In genomic region chr20:4699957-4700356, GRCh38 we compare ENCODE assay signal across 26 cellular contexts. TPM values are rescaled to one million over a fixed set of nuclear protein-coding genes. Genes with fewer than 3 reads are reported as not detected.
"Had no signal": no experiment of that assay in that cellular context is flagged by ENCODE, and none has a peak within 500 bp of the region (broad histone marks: within the 10 kb centered on the region; RNA-seq: fewer than 3 reads in every experiment).

No MANE protein-coding gene starts in this region.

- H3K27ac ChIP-seq: HL-60, RWPE1, SJCRH30 had no signal

- ATAC-seq: Panc1, PC-3, SK-N-SH treated with all-trans-retinoic acid at 6 μM for 48 hours had no signal

- H3K4me3 ChIP-seq: MG63, SJCRH30 had no signal

- FAIRE-seq: HTR-8/SVneo had no signal

- DNase-seq: IMR-90, Karpas-422, KG1, MG63, NCI-H1092, NCI-H1105 treated with DMSO at 0.1 percent for 48 hours, NCI-H1417 treated with DMSO at 0.1 percent for 48 hours, NCI-H146, NCI-H1694 treated with DMSO at 0.1 percent for 48 hours, NCI-H2029, NCI-H2081 treated with DMSO at 0.1 percent for 48 hours, NCI-H2171, NCI-H226, NCI-H446, NCI-H510A, NCI-H524 treated with DMSO at 0.1 percent for 48 hours, NCI-H69, NCI-H774, PC-3, SHP77 treated with DMSO at 0.1 percent for 48 hours, SJCRH30 had no signal

- H3K9me3 ChIP-seq: MG63, SJCRH30 had no signal

- H3K27me3 ChIP-seq: MG63, SJCRH30 had no signal

RNA-seq across cellular contexts. Expression of gene PRND, which starts 21.8 kb away (rescaled TPM):
- total RNA-seq: IMR-90, PC-3, SJCRH30 had no signal
- polyA plus RNA-seq: IMR-90 had no signal
